Comparison of ENCODE assay signal across 13 cellular contexts in the genomic region with DNA sequence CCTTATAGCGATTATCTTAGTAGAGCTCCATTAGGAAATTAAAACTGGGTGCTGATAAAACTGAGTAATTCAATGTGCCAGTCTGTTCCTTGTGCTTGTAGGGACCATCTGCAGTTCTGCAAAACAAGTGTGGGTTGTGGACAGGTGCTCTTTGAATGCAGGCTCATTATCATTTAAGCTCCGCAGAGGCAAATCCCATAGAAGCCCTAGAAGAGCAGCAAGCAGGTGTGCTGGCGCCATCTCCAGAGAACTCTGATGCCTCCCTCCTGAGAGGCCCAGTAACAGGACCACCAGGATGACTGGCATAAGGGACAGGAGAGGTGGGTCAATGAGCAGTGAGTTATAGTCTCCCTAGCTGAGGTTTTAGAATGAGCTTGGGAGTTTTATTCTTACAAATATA.
DNase-seq lines count a peak whose midpoint lies in the region; ATAC-seq and TF ChIP-seq lines count a peak whose summit lies in the region.
"Had no signal": no experiment of that assay in that cellular context is flagged by ENCODE, and none has a peak within 500 bp of the region (broad histone marks: within the 10 kb centered on the region; RNA-seq: fewer than 3 reads in every experiment).

No MANE protein-coding gene starts in this region.

- no peaks in the 10 kb centered on the region for H3K9me3 Mint-ChIP-seq in GM23338
- no peaks in the 10 kb centered on the region for H3K9me3 Mint-ChIP-seq in activated T-helper 2 cell treated with anti-CD3 and anti-CD28 coated beads, Interferon-gamma antibody, Interleukin-2, Interleukin-4, amounts not matched to agents 10 μg/mL and 5 μg/mL and 100 μg/mL, durations not matched to agents 14 hours and 24 hours and 36 hours
- H3K9me3 Mint-ChIP-seq: activated CD4-positive, alpha-beta memory T cell treated with anti-CD3 and anti-CD28 coated beads for 36 hours; activated T-cell treated with anti-CD3 and anti-CD28 coated beads, Interleukin-2, amount 50 U/mL, for 4 hours had no signal

- H2AFZ ChIP-seq in GM23338: no peak overlapping the region

- no peaks in the 10 kb centered on the region for H3K79me2 ChIP-seq in GM23338 (replicated peaks; ENCODE audit: insufficient read depth)

- no peak overlapping the region for H3K27ac Mint-ChIP-seq in GM23338
- no peak overlapping the region for H3K27ac Mint-ChIP-seq in activated T-helper 2 cell treated with anti-CD3 and anti-CD28 coated beads, Interferon-gamma antibody, Interleukin-2, Interleukin-4, amounts not matched to agents 10 μg/mL and 5 μg/mL and 100 μg/mL, durations not matched to agents 14 hours and 24 hours and 36 hours
- H3K27ac Mint-ChIP-seq: activated CD4-positive, alpha-beta memory T cell treated with anti-CD3 and anti-CD28 coated beads for 36 hours had no signal

- no peak for TF ChIP-seq POLR2A in heart left ventricle (IDR thresholded peaks at IDR 0.05)

- ATAC-seq in GM23338 (peak; percentile 91), heart left ventricle (no peak)
- ATAC-seq: activated T-cell treated with anti-CD3 and anti-CD28 coated beads, Interleukin-2, amount 50 U/mL, for 4 hours had no signal

- no peaks in the 10 kb centered on the region for H3K36me3 Mint-ChIP-seq in GM23338 (ENCODE audit: low read depth)
- no peaks in the 10 kb centered on the region for H3K36me3 Mint-ChIP-seq in activated T-helper 2 cell treated with anti-CD3 and anti-CD28 coated beads, Interferon-gamma antibody, Interleukin-2, Interleukin-4, amounts not matched to agents 10 μg/mL and 5 μg/mL and 100 μg/mL, durations not matched to agents 14 hours and 24 hours and 36 hours (ENCODE audit: low read depth)
- H3K36me3 Mint-ChIP-seq: activated CD4-positive, alpha-beta memory T cell treated with anti-CD3 and anti-CD28 coated beads for 36 hours had no signal

- H3K27me3 ChIP-seq in GM23338 (ENCODE audit: insufficient read depth) (no peaks in the 10 kb centered on the region), heart left ventricle (no peaks in the 10 kb centered on the region)

- H3K4me2 ChIP-seq in GM23338: no peak overlapping the region

- H3K9me3 ChIP-seq in heart left ventricle: no peaks in the 10 kb centered on the region

- H3K36me3 ChIP-seq in GM23338 (ENCODE audit: insufficient read depth) (no peaks in the 10 kb centered on the region), heart left ventricle (no peaks in the 10 kb centered on the region)

- H3K4me1 Mint-ChIP-seq in GM23338: peaks cover 3% of the 10 kb centered on the region; the same call in 2 of the 3 replicates
- H3K4me1 Mint-ChIP-seq in activated T-helper 2 cell treated with anti-CD3 and anti-CD28 coated beads, Interferon-gamma antibody, Interleukin-2, Interleukin-4, amounts not matched to agents 10 μg/mL and 5 μg/mL and 100 μg/mL, durations not matched to agents 14 hours and 24 hours and 36 hours (ENCODE audit: low read depth): no peaks in the 10 kb centered on the region

- intact Hi-C loops in activated T-helper 2 cell treated with anti-CD3 and anti-CD28 coated beads, Interferon-gamma antibody, Interleukin-2, Interleukin-4, amounts not matched to agents 10 μg/mL and 5 μg/mL and 100 μg/mL, durations not matched to agents 14 hours and 24 hours and 36 hours (cut with micrococcal nuclease): no loop called here
- intact Hi-C loops in heart left ventricle (cut with DNase I): no loop called here

- no peaks in the 10 kb centered on the region for H3F3A ChIP-seq in GM23338 (replicated peaks; ENCODE audit: low read depth)

- no peak overlapping the region for H3K4me3 Mint-ChIP-seq in GM23338
- H3K4me3 Mint-ChIP-seq in activated T-helper 2 cell treated with anti-CD3 and anti-CD28 coated beads, Interferon-gamma antibody, Interleukin-2, Interleukin-4, amounts not matched to agents 10 μg/mL and 5 μg/mL and 100 μg/mL, durations not matched to agents 14 hours and 24 hours and 36 hours (ENCODE audit: low read depth): no peak overlapping the region
- H3K4me3 Mint-ChIP-seq: activated CD4-positive, alpha-beta memory T cell treated with anti-CD3 and anti-CD28 coated beads for 36 hours; activated T-cell treated with anti-CD3 and anti-CD28 coated beads, Interleukin-2, amount 50 U/mL, for 4 hours had no signal

- no peaks in the 10 kb centered on the region for H4K20me1 ChIP-seq in GM23338 (replicated peaks; ENCODE audit: insufficient read depth)

- H3K27ac ChIP-seq in GM23338 (ENCODE audit: low read depth): no peak overlapping the region
- no peak overlapping the region for H3K27ac ChIP-seq in heart left ventricle
- H3K27ac ChIP-seq: VCaP had no signal

- H3K27me3 Mint-ChIP-seq in GM23338 (ENCODE audit: insufficient read depth, low read depth, poor library complexity): no peaks in the 10 kb centered on the region
- no peaks in the 10 kb centered on the region for H3K27me3 Mint-ChIP-seq in activated T-helper 2 cell treated with anti-CD3 and anti-CD28 coated beads, Interferon-gamma antibody, Interleukin-2, Interleukin-4, amounts not matched to agents 10 μg/mL and 5 μg/mL and 100 μg/mL, durations not matched to agents 14 hours and 24 hours and 36 hours (ENCODE audit: low read depth)
- H3K27me3 Mint-ChIP-seq: activated CD4-positive, alpha-beta memory T cell treated with anti-CD3 and anti-CD28 coated beads for 36 hours had no signal

- H3K4me3 ChIP-seq in GM23338 (no peak overlapping the region), heart left ventricle (no peak overlapping the region)

- H3K4me1 ChIP-seq in GM23338 (ENCODE audit: insufficient read depth): peaks cover 4% of the 10 kb centered on the region
- no peaks in the 10 kb centered on the region for H3K4me1 ChIP-seq in heart left ventricle

- DNase-seq in GM23338 (ENCODE audit: low spot score) (peak; percentile 61), NCI-H1930 (lab: John Stamatoyannopoulos, UW) (peak; percentile 19 to 41), NCI-H526 (lab: John Stamatoyannopoulos, UW) (peak; percentile 53 to 79), iPS DF 19.7 (ENCODE audit: low read depth, low spot score) (peak; percentile 25), cerebellum (ENCODE audit: low spot score) (no peak), heart left ventricle (no peak)
- no peak for DNase-seq in activated T-helper 2 cell treated with anti-CD3 and anti-CD28 coated beads, Interferon-gamma antibody, Interleukin-2, Interleukin-4, amounts not matched to agents 10 μg/mL and 5 μg/mL and 100 μg/mL, durations not matched to agents 14 hours and 24 hours and 36 hours (ENCODE audit: low spot score)
- DNase-seq: activated CD4-positive, alpha-beta memory T cell treated with anti-CD3 and anti-CD28 coated beads for 36 hours; activated T-cell treated with anti-CD3 and anti-CD28 coated beads, Interleukin-2, amount 50 U/mL, for 4 hours; GF-D8; Right ventricle myocardium superior; stimulated activated CD4-positive, alpha-beta T cell treated with anti-CD3 and anti-CD28 coated beads, Interleukin-4, amount 100 ng/mL, for 24 hours had no signal

- WGBS in heart left ventricle, 4 donors: 55 to 85% (median 66%) methylated on average over 3 of the region's 3 CpGs

- no peaks in the 10 kb centered on the region for H3K9me2 ChIP-seq in GM23338 (ENCODE audit: insufficient read depth)

- TF ChIP-seq CTCF in GM23338 (conservative IDR thresholded peaks at IDR 0.05; ENCODE audit: low read depth in 2 of 2): peak; percentile 26 to 66; a peak in 2 of 4 replicates
- TF ChIP-seq CTCF in heart left ventricle (IDR thresholded peaks at IDR 0.05): no peak

Comparison
In these comparisons a context has a peak if more than half of its experiments do, and no peak if none do; other contexts are left out.
1. DNase-seq: peak in GM23338 (single experiment), NCI-H1930 (2 of 2), NCI-H526 (2 of 2) and iPS DF 19.7 (single experiment); none in cerebellum (single experiment), activated T-helper 2 cell treated with anti-CD3 and anti-CD28 coated beads, Interferon-gamma antibody, Interleukin-2, Interleukin-4, amounts not matched to agents 10 μg/mL and 5 μg/mL and 100 μg/mL, durations not matched to agents 14 hours and 24 hours and 36 hours (single experiment) and heart left ventricle (0 of 5).
2. CTCF ChIP-seq: peak in GM23338 (2 of 2); none in heart left ventricle (0 of 12).